In genomic region chr5:55502759-55503158, GRCh38 we compare ENCODE assay signal across 20 cellular contexts. TPM values are rescaled to one million over a fixed set of nuclear protein-coding genes. Genes with fewer than 3 reads are reported as not detected.
A peak's percentile ranks its signal among the peaks of the same experiment; 100 is the strongest.
DNase-seq lines count a peak whose midpoint lies in the region; TF ChIP-seq lines count a peak whose summit lies in the region.
"Had no signal": no experiment of that assay in that cellular context is flagged by ENCODE, and none has a peak within 500 bp of the region (broad histone marks: within the 10 kb centered on the region; RNA-seq: fewer than 3 reads in every experiment).

No MANE protein-coding gene starts in this region.

- H3K4me3 Mint-ChIP-seq in activated T-cell treated with anti-CD3 and anti-CD28 coated beads, Interleukin-2, amount 50 U/mL, for 24 hours = no peak overlapping the region
- H3K4me3 Mint-ChIP-seq: activated T-cell treated with anti-CD3 and anti-CD28 coated beads, Interleukin-2, amount 50 U/mL, for 4 hours; T-helper 1 cell treated with Interleukin-12 subunit alpha and Interleukin-12 subunit beta and Interleukin-4 antibody, amounts not matched to agents 30 μg/mL and 1 μg/mL, for 36 hours; type B pancreatic cell had no signal

- no peaks in the 10 kb centered on the region for H3K36me3 ChIP-seq in thyroid gland

- intact Hi-C loops in thyroid gland (cut with DNase I) (no loop called here), cardiac septum (cut with DNase I) (no loop called here)

- peaks cover 18% of the 10 kb centered on the region for H3K4me1 Mint-ChIP-seq in activated T-cell treated with anti-CD3 and anti-CD28 coated beads, Interleukin-2, amount 50 U/mL, for 24 hours (ENCODE audit: low read depth)

- no peak for TF ChIP-seq POLR2A in thyroid gland (IDR thresholded peaks at IDR 0.05)

- H3K27ac ChIP-seq in thyroid gland = peak overlapping the region in 2 of 3 donors; percentile 2 to 27
- H3K27ac ChIP-seq: SK-N-MC had no signal

- no peak for TF ChIP-seq CTCF in thyroid gland (IDR thresholded peaks at IDR 0.05)

- no peaks in the 10 kb centered on the region for H3K27me3 Mint-ChIP-seq in activated T-cell treated with anti-CD3 and anti-CD28 coated beads, Interleukin-2, amount 50 U/mL, for 24 hours
- H3K27me3 Mint-ChIP-seq: type B pancreatic cell had no signal

- 71 to 74% methylated on average over 3 of the region's 3 CpGs for WGBS in thyroid gland, 2 donors

- no peaks in the 10 kb centered on the region for H3K36me3 Mint-ChIP-seq in activated T-cell treated with anti-CD3 and anti-CD28 coated beads, Interleukin-2, amount 50 U/mL, for 24 hours (ENCODE audit: low read depth)
- H3K36me3 Mint-ChIP-seq: type B pancreatic cell had no signal

- POLR2A ChIA-PET in HEK293T (lab: Yijun Ruan, JAX) = no interaction called here

- CTCF ChIA-PET in HEK293T (lab: Yijun Ruan, JAX) = no interaction called here

- peaks cover 22 to 24% of the 10 kb centered on the region in 2 donors for H3K4me1 ChIP-seq in thyroid gland

- no peak for DNase-seq in activated T-cell treated with anti-CD3 and anti-CD28 coated beads, Interleukin-2, amount 50 U/mL, for 24 hours
- DNase-seq in activated T-cell treated with anti-CD3 and anti-CD28 coated beads for 4 hours (no peak), NCI-H69 (lab: John Stamatoyannopoulos, UW) (peak; percentile 87), germinal center (ENCODE audit: low spot score) (peak; percentile 4), thyroid gland (no peak), HEK293T (ENCODE audit: extremely low spot score) (no peak), cardiac septum (ENCODE audit: low spot score) (no peak), NCI-H524 (lab: John Stamatoyannopoulos, UW) (no peak)
- DNase-seq: activated CD4-positive, alpha-beta T cell treated with anti-CD3 and anti-CD28 coated beads for 4 hours; activated naive CD4-positive, alpha-beta T cell; activated T-cell treated with anti-CD3 and anti-CD28 coated beads, Interleukin-2, amount 50 U/mL, for 4 hours; cerebellar nuclear complex; DMS79; hypothalamus; NCI-H187; RPMI8226; stimulated activated CD8-positive, alpha-beta memory T cell treated with anti-CD3 and anti-CD28 coated beads, Interleukin-4, amount 100 ng/mL, for 48 hours had no signal

- H3K9me3 ChIP-seq in thyroid gland = no peaks in the 10 kb centered on the region

- no peak overlapping the region for H3K4me3 ChIP-seq in thyroid gland (replicated peaks in 1 of 3)
- H3K4me3 ChIP-seq: SK-N-MC had no signal

- H3K27ac Mint-ChIP-seq in activated T-cell treated with anti-CD3 and anti-CD28 coated beads, Interleukin-2, amount 50 U/mL, for 24 hours = peak overlapping the region; percentile 10
- H3K27ac Mint-ChIP-seq: T-helper 1 cell treated with Interleukin-12 subunit alpha and Interleukin-12 subunit beta and Interleukin-4 antibody, amounts not matched to agents 30 μg/mL and 1 μg/mL, for 36 hours; type B pancreatic cell had no signal

- no peaks in the 10 kb centered on the region for H3K27me3 ChIP-seq in thyroid gland

- no peaks in the 10 kb centered on the region for H3K9me3 Mint-ChIP-seq in activated T-cell treated with anti-CD3 and anti-CD28 coated beads, Interleukin-2, amount 50 U/mL, for 24 hours
- H3K9me3 Mint-ChIP-seq: activated T-cell treated with anti-CD3 and anti-CD28 coated beads, Interleukin-2, amount 50 U/mL, for 4 hours; T-helper 1 cell treated with Interleukin-12 subunit alpha and Interleukin-12 subunit beta and Interleukin-4 antibody, amounts not matched to agents 30 μg/mL and 1 μg/mL, for 36 hours; type B pancreatic cell had no signal

TF ChIP-seq in HEK293T, 16 proteins besides CTCF, POLR2A, EP300 and RAD21:
- no peak for TF ChIP-seq SP1 (IDR thresholded peaks at IDR 0.05)
- no peak for TF ChIP-seq L3MBTL2 (conservative IDR thresholded peaks at IDR 0.05)
- TF ChIP-seq FOXK2 (IDR thresholded peaks at IDR 0.05) = no peak
- no peak for TF ChIP-seq HDGF (IDR thresholded peaks at IDR 0.05; ENCODE audit: borderline replicate concordance)
- TF ChIP-seq LEF1 (IDR thresholded peaks at IDR 0.05; ENCODE audit: borderline replicate concordance) = no peak
- TF ChIP-seq ZNF384 (IDR thresholded peaks at IDR 0.05) = no peak
- no peak for TF ChIP-seq PKNOX1 (IDR thresholded peaks at IDR 0.05)
- no peak for TF ChIP-seq TARDBP (IDR thresholded peaks at IDR 0.05)
- no peak for TF ChIP-seq CTBP1 (IDR thresholded peaks at IDR 0.05; ENCODE audit: borderline replicate concordance)
- TF ChIP-seq BHLHE40 (IDR thresholded peaks at IDR 0.05; ENCODE audit: borderline replicate concordance) = no peak
- TF ChIP-seq FOXM1 (IDR thresholded peaks at IDR 0.05; ENCODE audit: borderline replicate concordance) = no peak
- TF ChIP-seq FOXA1 (IDR thresholded peaks at IDR 0.05) = no peak
- no peak for TF ChIP-seq SUZ12 (IDR thresholded peaks at IDR 0.05)
- TF ChIP-seq ELF4 (IDR thresholded peaks at IDR 0.05) = no peak
- TF ChIP-seq ARNT (IDR thresholded peaks at IDR 0.05) = no peak
- TF ChIP-seq NFRKB (IDR thresholded peaks at IDR 0.05) = no peak

RNA-seq across cellular contexts. Expression of gene PLPP1, which starts 32.0 kb away (rescaled TPM):
- total RNA-seq in thyroid gland (100 to 1,000 TPM; 172 to 284 (median 248) TPM), cardiac septum (102 TPM)

Comparison
In these comparisons a context has a peak if more than half of its experiments do, and no peak if none do; other contexts are left out.
1. DNase-seq: peak in NCI-H69 (single experiment) and germinal center (single experiment); none in activated T-cell treated with anti-CD3 and anti-CD28 coated beads, Interleukin-2, amount 50 U/mL, for 24 hours (single experiment), activated T-cell treated with anti-CD3 and anti-CD28 coated beads for 4 hours (single experiment), thyroid gland (0 of 2), HEK293T (single experiment), cardiac septum (single experiment) and NCI-H524 (0 of 2).